ENCODE assay signal across 1 cellular context in genomic region chr4:127899682-127900081, GRCh38. TPM values are rescaled to one million over a fixed set of nuclear protein-coding genes. Genes with fewer than 3 reads are reported as not detected.
"Had no signal": no experiment of that assay in that cellular context is flagged by ENCODE, and none has a peak within 500 bp of the region (broad histone marks: within the 10 kb centered on the region; RNA-seq: fewer than 3 reads in every experiment).

No MANE protein-coding gene starts in this region.

RNA-seq across cellular contexts. Expression of gene PLK4, which starts 19.0 kb away (rescaled TPM):
- total RNA-seq: ascending aorta had no signal
